Comparison of ENCODE assay signal across 1 cellular context in the genomic region with DNA sequence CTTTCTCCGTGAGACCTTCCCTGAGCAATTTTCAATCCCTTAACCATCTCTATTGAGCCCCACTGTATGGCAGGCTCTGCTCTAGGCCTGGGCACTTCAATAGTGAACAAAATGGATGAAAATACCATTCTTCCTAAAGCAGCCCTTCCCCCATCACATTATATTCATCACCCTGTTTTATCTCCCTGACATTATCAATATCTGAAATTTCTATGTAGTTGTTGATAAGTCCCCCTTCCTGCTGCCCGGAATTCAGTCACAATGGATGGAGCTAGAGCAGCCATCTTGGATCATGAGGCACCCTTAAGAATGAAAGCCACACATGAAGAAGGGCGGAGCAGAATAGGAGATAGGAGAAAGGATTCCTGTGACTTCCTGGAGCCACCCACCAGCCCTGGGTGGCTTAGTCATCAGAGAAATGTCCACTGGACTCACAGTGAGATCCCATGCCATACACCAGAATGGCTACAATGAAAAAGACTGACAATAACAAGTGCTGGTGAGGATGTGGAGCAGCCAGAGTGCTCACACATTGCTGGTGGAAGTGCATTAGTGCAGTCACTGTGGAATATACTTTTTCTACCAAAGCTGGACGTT.
TF ChIP-seq lines count a peak whose summit lies in the region.

No MANE protein-coding gene starts in this region.

TF ChIP-seq in HepG2, 621 proteins besides CTCF, POLR2A, EP300 and RAD21 (continues in another document):
- TF ChIP-seq ZNF143 (CRISPR knock-in tag; IDR thresholded peaks at IDR 0.05) (0 out of 2 replicates have a peak, but pooled peaks have one; percentile 2), ELF3 (CRISPR knock-in tag; IDR thresholded peaks at IDR 0.05) (peak; percentile 2; the same call in 1 of the 2 replicates), SRSF4 (IDR thresholded peaks at IDR 0.05; ENCODE audit: low read depth, low read length, poor library complexity, severe bottlenecking) (no peak), RFX5 (IDR thresholded peaks at IDR 0.05; ENCODE audit: low read depth, low read length) (0 out of 2 replicates have a peak, but pooled peaks have one; percentile 0), MEF2D (CRISPR knock-in tag; IDR thresholded peaks at IDR 0.05) (no peak), ZMYM3 (CRISPR knock-in tag; IDR thresholded peaks at IDR 0.05) (peak; percentile 54; the same call in 1 of the 2 replicates), TEAD3 (CRISPR knock-in tag; optimal IDR thresholded peaks at IDR 0.05; ENCODE audit: borderline replicate concordance) (no peak), GLMP (CRISPR knock-in tag; IDR thresholded peaks at IDR 0.05; ENCODE audit: borderline replicate concordance) (no peak), ZNF891 (CRISPR knock-in tag; IDR thresholded peaks at IDR 0.05) (no peak), ZNF550 (CRISPR knock-in tag; IDR thresholded peaks at IDR 0.05; ENCODE audit: borderline replicate concordance) (no peak), ARNTL (CRISPR knock-in tag; IDR thresholded peaks at IDR 0.05) (no peak), DR1 (CRISPR knock-in tag; IDR thresholded peaks at IDR 0.05) (no peak), MYNN (CRISPR knock-in tag; IDR thresholded peaks at IDR 0.05; ENCODE audit: low read depth) (no peak), ZNF17 (CRISPR knock-in tag; IDR thresholded peaks at IDR 0.05) (no peak), FOXK1 (CRISPR knock-in tag; IDR thresholded peaks at IDR 0.05; ENCODE audit: borderline replicate concordance, low read depth) (0 out of 2 replicates have a peak, but pooled peaks have one; percentile 7), TARDBP (CRISPR knock-in tag; IDR thresholded peaks at IDR 0.05) (no peak), ARID3A (IDR thresholded peaks at IDR 0.05; ENCODE audit: low read depth, low read length) (no peak; the same call in 1 of the 2 replicates), SNAPC2 (CRISPR knock-in tag; IDR thresholded peaks at IDR 0.05) (no peak), PHF8 (CRISPR knock-in tag; IDR thresholded peaks at IDR 0.05) (no peak), ZNF7 (CRISPR knock-in tag; IDR thresholded peaks at IDR 0.05) (peak; percentile 98), ZNF772 (CRISPR knock-in tag; IDR thresholded peaks at IDR 0.05) (0 out of 2 replicates have a peak, but pooled peaks have one; percentile 8), SIX1 (CRISPR knock-in tag; IDR thresholded peaks at IDR 0.05; ENCODE audit: borderline replicate concordance) (no peak), SPEN (CRISPR knock-in tag; IDR thresholded peaks at IDR 0.05; ENCODE audit: low read depth) (0 out of 2 replicates have a peak, but pooled peaks have one; percentile 25), NAIF1 (CRISPR knock-in tag; IDR thresholded peaks at IDR 0.05; ENCODE audit: borderline replicate concordance) (no peak), ARHGAP35 (CRISPR knock-in tag; IDR thresholded peaks at IDR 0.05; ENCODE audit: borderline replicate concordance) (no peak), CHD4 (IDR thresholded peaks at IDR 0.05; ENCODE audit: borderline replicate concordance, low read length) (peak; percentile 25; the same call in 1 of the 2 replicates), GLI4 (CRISPR knock-in tag; IDR thresholded peaks at IDR 0.05; ENCODE audit: borderline replicate concordance) (no peak), ZNF709 (CRISPR knock-in tag; IDR thresholded peaks at IDR 0.05) (0 out of 2 replicates have a peak, but pooled peaks have one; percentile 16), U2AF1 (optimal IDR thresholded peaks at IDR 0.05; ENCODE audit: low read depth, low read length) (no peak), REL (CRISPR knock-in tag; conservative IDR thresholded peaks at IDR 0.05) (no peak), PPARG (CRISPR knock-in tag; conservative IDR thresholded peaks at IDR 0.05) (0 out of 2 replicates have a peak, but pooled peaks have one; percentile 3), ZFP1 (CRISPR knock-in tag; IDR thresholded peaks at IDR 0.05) (no peak), ZNF781 (CRISPR knock-in tag; IDR thresholded peaks at IDR 0.05; ENCODE audit: borderline replicate concordance, not compliant biosample characterization) (peak; percentile 9), SRSF1 (optimal IDR thresholded peaks at IDR 0.05; ENCODE audit: low read depth, low read length) (no peak), ZNF121 (CRISPR knock-in tag; IDR thresholded peaks at IDR 0.05) (peak; percentile 8; the same call in 1 of the 2 replicates), FOXC1 (CRISPR knock-in tag; IDR thresholded peaks at IDR 0.05; ENCODE audit: borderline replicate concordance) (no peak), ZNF720 (CRISPR knock-in tag; IDR thresholded peaks at IDR 0.05) (no peak), ZNF747 (CRISPR knock-in tag; IDR thresholded peaks at IDR 0.05; ENCODE audit: borderline replicate concordance) (no peak), SOX5 (CRISPR knock-in tag; IDR thresholded peaks at IDR 0.05; ENCODE audit: borderline replicate concordance) (no peak), PHF21A (CRISPR knock-in tag; IDR thresholded peaks at IDR 0.05) (no peak), ZNF263 (CRISPR knock-in tag; IDR thresholded peaks at IDR 0.05) (no peak), ZNF3 (CRISPR knock-in tag; IDR thresholded peaks at IDR 0.05) (peak; percentile 3; the same call in 1 of the 2 replicates), TSC22D2 (CRISPR knock-in tag; IDR thresholded peaks at IDR 0.05; ENCODE audit: borderline replicate concordance) (no peak), HES4 (CRISPR knock-in tag; IDR thresholded peaks at IDR 0.05; ENCODE audit: borderline replicate concordance) (no peak), CCDC6 (CRISPR knock-in tag; IDR thresholded peaks at IDR 0.05) (no peak), ZNF619 (CRISPR knock-in tag; IDR thresholded peaks at IDR 0.05) (no peak), RCOR2 (CRISPR knock-in tag; IDR thresholded peaks at IDR 0.05) (no peak), ZSCAN31 (CRISPR knock-in tag; IDR thresholded peaks at IDR 0.05; ENCODE audit: low read depth) (0 out of 2 replicates have a peak, but pooled peaks have one; percentile 1), KDM3A (CRISPR knock-in tag; IDR thresholded peaks at IDR 0.05; ENCODE audit: low read depth) (no peak), EZH2 (conservative IDR thresholded peaks at IDR 0.05; ENCODE audit: low read depth, low read length) (no peak), MLXIP (CRISPR knock-in tag; IDR thresholded peaks at IDR 0.05; ENCODE audit: borderline replicate concordance) (no peak), ZBTB37 (CRISPR knock-in tag; IDR thresholded peaks at IDR 0.05) (no peak), ZNF512B (CRISPR knock-in tag; IDR thresholded peaks at IDR 0.05; ENCODE audit: borderline replicate concordance) (no peak), ETV6 (CRISPR knock-in tag; conservative IDR thresholded peaks at IDR 0.05) (no peak; the same call in 1 of the 2 replicates), ZFY (CRISPR knock-in tag; IDR thresholded peaks at IDR 0.05) (no peak)
- TF ChIP-seq, protein P1, sequence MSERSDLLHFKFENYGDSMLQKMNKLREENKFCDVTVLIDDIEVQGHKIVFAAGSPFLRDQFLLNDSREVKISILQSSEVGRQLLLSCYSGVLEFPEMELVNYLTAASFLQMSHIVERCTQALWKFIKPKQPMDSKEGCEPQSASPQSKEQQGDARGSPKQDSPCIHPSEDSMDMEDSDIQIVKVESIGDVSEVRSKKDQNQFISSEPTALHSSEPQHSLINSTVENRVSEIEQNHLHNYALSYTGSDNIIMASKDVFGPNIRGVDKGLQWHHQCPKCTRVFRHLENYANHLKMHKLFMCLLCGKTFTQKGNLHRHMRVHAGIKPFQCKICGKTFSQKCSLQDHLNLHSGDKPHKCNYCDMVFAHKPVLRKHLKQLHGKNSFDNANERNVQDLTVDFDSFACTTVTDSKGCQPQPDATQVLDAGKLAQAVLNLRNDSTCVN (CRISPR knock-in tag; IDR thresholded peaks at IDR 0.05; ENCODE audit: borderline replicate concordance) = no peak
- TF ChIP-seq, protein P2, sequence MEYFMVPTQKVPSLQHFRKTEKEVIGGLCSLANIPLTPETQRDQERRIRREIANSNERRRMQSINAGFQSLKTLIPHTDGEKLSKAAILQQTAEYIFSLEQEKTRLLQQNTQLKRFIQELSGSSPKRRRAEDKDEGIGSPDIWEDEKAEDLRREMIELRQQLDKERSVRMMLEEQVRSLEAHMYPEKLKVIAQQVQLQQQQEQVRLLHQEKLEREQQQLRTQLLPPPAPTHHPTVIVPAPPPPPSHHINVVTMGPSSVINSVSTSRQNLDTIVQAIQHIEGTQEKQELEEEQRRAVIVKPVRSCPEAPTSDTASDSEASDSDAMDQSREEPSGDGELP (IDR thresholded peaks at IDR 0.05; ENCODE audit: borderline replicate concordance, low read depth) = no peak
- TF ChIP-seq, protein P3, sequence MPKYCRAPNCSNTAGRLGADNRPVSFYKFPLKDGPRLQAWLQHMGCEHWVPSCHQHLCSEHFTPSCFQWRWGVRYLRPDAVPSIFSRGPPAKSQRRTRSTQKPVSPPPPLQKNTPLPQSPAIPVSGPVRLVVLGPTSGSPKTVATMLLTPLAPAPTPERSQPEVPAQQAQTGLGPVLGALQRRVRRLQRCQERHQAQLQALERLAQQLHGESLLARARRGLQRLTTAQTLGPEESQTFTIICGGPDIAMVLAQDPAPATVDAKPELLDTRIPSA (CRISPR knock-in tag; IDR thresholded peaks at IDR 0.05; ENCODE audit: borderline replicate concordance) = no peak
- TF ChIP-seq, protein P4, sequence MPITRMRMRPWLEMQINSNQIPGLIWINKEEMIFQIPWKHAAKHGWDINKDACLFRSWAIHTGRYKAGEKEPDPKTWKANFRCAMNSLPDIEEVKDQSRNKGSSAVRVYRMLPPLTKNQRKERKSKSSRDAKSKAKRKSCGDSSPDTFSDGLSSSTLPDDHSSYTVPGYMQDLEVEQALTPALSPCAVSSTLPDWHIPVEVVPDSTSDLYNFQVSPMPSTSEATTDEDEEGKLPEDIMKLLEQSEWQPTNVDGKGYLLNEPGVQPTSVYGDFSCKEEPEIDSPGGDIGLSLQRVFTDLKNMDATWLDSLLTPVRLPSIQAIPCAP (CRISPR knock-in tag; IDR thresholded peaks at IDR 0.05; ENCODE audit: low read depth) = no peak
